Comparison of ENCODE assay signal across 25 cellular contexts in the genomic region with DNA sequence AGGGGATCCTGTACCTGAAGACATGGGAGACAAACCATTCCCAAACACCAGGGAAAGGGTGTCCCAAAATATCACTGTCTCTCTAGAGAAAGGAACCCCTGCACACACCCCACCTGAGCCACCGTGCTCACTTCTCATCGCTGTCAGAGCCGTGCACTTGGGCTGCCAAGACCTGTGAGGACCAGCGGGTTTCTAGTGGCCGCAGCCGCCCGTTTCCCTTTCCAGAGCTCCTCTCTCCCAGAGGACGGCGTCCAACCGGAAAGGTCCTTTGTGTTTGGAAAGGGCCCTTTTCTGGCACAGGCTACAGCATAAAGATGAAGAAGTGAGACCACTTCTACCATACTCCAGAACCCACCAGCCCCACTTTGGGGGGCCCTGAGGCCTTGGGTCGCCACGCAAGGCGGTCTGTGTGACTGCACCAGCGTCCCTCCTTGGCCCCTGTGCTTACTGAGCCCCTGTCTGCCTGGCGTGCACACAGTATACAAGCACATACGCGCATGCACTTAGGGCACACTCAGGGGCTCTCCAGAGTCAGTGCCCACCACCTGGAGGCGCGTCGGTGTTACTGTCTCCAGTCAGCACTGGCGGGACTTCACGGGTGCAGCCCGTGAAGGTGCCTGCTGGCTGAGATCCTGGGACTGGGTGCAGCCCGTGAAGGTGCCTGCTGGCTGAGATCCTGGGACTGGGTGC.
"Had no signal": no experiment of that assay in that cellular context is flagged by ENCODE, and none has a peak within 500 bp of the region (broad histone marks: within the 10 kb centered on the region; RNA-seq: fewer than 3 reads in every experiment).

No MANE protein-coding gene starts in this region.

- H3K4me3 ChIP-seq: gastrocnemius medialis, hepatocyte, sigmoid colon, vagina had no signal

- H3K27ac ChIP-seq: gastrocnemius medialis, hepatocyte, sigmoid colon, vagina had no signal

- H3K4me1 ChIP-seq: sigmoid colon had no signal

- H3K27me3 ChIP-seq: gastrocnemius medialis, hepatocyte, sigmoid colon, vagina had no signal

- ATAC-seq: activated CD8-positive, alpha-beta T cell treated with anti-CD3 and anti-CD28 coated beads for 36 hours; activated T-cell treated with anti-CD3 and anti-CD28 coated beads, Interleukin-2, amount 50 U/mL, for 4 hours; activated T-helper 17 cell treated with anti-CD3 and anti-CD28 coated beads, Interleukin-2, amount 50 U/mL, for 72 hours; gastrocnemius medialis; natural killer cell treated with Interleukin-12 subunit alpha and Interleukin-12 subunit beta and Interleukin-15 and Interleukin-18, amount 100 ng/mL, for 72 hours; stimulated activated memory B cell treated with anti-CD40 and anti-IgM and Interleukin-4, amounts not matched to agents 10 μg/mL and 1 μg/mL and 100 μg/mL, for 72 hours; T-helper 17 cell had no signal

- H3K9me3 ChIP-seq: gastrocnemius medialis, sigmoid colon, vagina had no signal

- DNase-seq: activated CD4-positive, alpha-beta T cell treated with anti-CD3 and anti-CD28 coated beads, Interleukin-2, amount 10 ng/mL, durations not matched to agents 24 days and 14 days; activated CD4-positive, CD25-positive, alpha-beta regulatory T cell treated with anti-CD3 and anti-CD28 coated beads, Interleukin-2, amount 50 U/mL, for 72 hours; activated CD8-positive, alpha-beta T cell treated with anti-CD3 and anti-CD28 coated beads for 36 hours; activated gamma-delta T cell treated with Interleukin-2 at 50 U/mL for 16 hours; activated naive CD4-positive, alpha-beta T cell treated with anti-CD3 and anti-CD28 coated beads, Interleukin-2, amount 50 U/mL, for 16 hours; activated T-cell treated with anti-CD3 and anti-CD28 coated beads, Interleukin-2, amount 50 U/mL, for 4 hours; amniotic stem cell; caudate nucleus; endodermal cell; gastrocnemius medialis; glutamatergic neuron; islet precursor cell; midbrain; retina; sigmoid colon; stimulated activated CD4-positive, alpha-beta T cell treated with anti-CD3 and anti-CD28 coated beads, Interleukin-4, amount 100 ng/mL, for 24 hours; SW 1271; T-helper 17 cell; T1000; trophoblast cell had no signal

- H3K36me3 ChIP-seq: gastrocnemius medialis, sigmoid colon, vagina had no signal
